Comparison of ENCODE assay signal across 24 cellular contexts in the genomic region with DNA sequence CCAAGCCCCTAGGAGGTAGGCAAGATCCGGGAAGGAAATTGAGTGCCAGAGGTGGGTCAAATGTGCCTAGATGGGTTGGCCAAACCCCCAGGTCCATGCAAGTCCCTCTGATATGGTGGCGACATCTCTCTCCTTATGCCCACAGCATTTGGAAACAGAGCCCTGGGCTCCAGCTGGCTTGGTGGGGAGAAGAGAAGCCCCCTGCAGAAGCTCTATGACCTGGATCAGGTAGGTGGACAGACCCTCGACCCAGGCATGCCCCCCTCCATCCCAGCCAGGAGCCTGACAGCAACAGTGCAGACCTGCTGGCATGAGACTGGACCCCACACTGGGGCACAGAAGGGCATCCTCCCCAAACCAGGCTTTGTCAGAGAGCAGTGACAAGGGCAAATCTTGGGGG. TPM values are rescaled to one million over a fixed set of nuclear protein-coding genes. Genes with fewer than 3 reads are reported as not detected.
DNase-seq lines count a peak whose midpoint lies in the region; ATAC-seq, FAIRE-seq and TF ChIP-seq lines count a peak whose summit lies in the region.
"Had no signal": no experiment of that assay in that cellular context is flagged by ENCODE, and none has a peak within 500 bp of the region (broad histone marks: within the 10 kb centered on the region; RNA-seq: fewer than 3 reads in every experiment).

No MANE protein-coding gene starts in this region.

- no peaks in the 10 kb centered on the region for H3K79me1 ChIP-seq in H1 (ENCODE audit: low read depth, low read length)

- H2AFZ ChIP-seq in H1 (ENCODE audit: low read length): no peak overlapping the region

- H3K4ac ChIP-seq in H1 (replicated peaks; ENCODE audit: insufficient read length, low read depth, low read length): no peak overlapping the region

- no peak for TF ChIP-seq RAD21 in H1 (IDR thresholded peaks at IDR 0.05 in 1 of 2, conservative IDR thresholded peaks at IDR 0.05 in 1 of 2; ENCODE audit: low read depth in 2 of 2, low read length in 2 of 2)

- no peak overlapping the region for H2AK5ac ChIP-seq in H1 (ENCODE audit: low read depth, low read length)

- H4K5ac ChIP-seq in H1 (ENCODE audit: insufficient read length, low read depth, low read length): no peak overlapping the region

- H3K18ac ChIP-seq in H1 (ENCODE audit: extremely low read depth, low read length): no peak overlapping the region

- no peak overlapping the region for H3K9ac ChIP-seq in H1 (replicated peaks in 1 of 4; ENCODE audit: extremely low read depth in 1 of 4, low read depth in 3 of 4, low read length in 3 of 4)

- H3K4me2 ChIP-seq in H1 (ENCODE audit: insufficient read depth in 1 of 2, low read depth in 2 of 2, low read length in 2 of 2): no peak overlapping the region

- no peak overlapping the region for H3K14ac ChIP-seq in H1 (ENCODE audit: insufficient read length)

- no peak overlapping the region for H3K4me3 ChIP-seq in right atrium auricular region
- H3K4me3 ChIP-seq in H1 (ENCODE audit: extremely low read depth in 1 of 4, insufficient read depth in 2 of 4, low read depth in 3 of 4, low read length in 4 of 4): no peak overlapping the region
- H3K4me3 ChIP-seq in lower lobe of right lung: no peak overlapping the region
- H3K4me3 ChIP-seq in spleen: no peak overlapping the region

- TF ChIP-seq POLR2A in H1 (IDR thresholded peaks at IDR 0.05; ENCODE audit: control extremely low read depth in 1 of 2, low read depth in 2 of 2, low read length in 2 of 2): no peak
- TF ChIP-seq POLR2A in spleen (IDR thresholded peaks at IDR 0.05): no peak

- H2BK5ac ChIP-seq in H1 (ENCODE audit: low read depth, low read length): no peak overlapping the region

- peaks cover 7% of the 10 kb centered on the region; the same call in 1 of the 2 replicates for H3K23me2 ChIP-seq in H1 (ENCODE audit: low read depth, low read length)

- H4K8ac ChIP-seq in H1 (ENCODE audit: extremely low read depth, insufficient read depth, low read length): peak overlapping the region; percentile 77; the same call in 1 of the 2 replicates

- no peak overlapping the region for H3K27ac ChIP-seq in right atrium auricular region
- no peak overlapping the region for H3K27ac ChIP-seq in H1 (ENCODE audit: low read depth, low read length)
- H3K27ac ChIP-seq in lower lobe of right lung: no peak overlapping the region
- no peak overlapping the region for H3K27ac ChIP-seq in spleen

- H3K9me3 ChIP-seq in right atrium auricular region: no peaks in the 10 kb centered on the region
- H3K9me3 ChIP-seq in H1 (ENCODE audit: insufficient read depth in 2 of 2, low read depth in 1 of 2, low read length in 1 of 2): no peaks in the 10 kb centered on the region
- no peaks in the 10 kb centered on the region for H3K9me3 ChIP-seq in lower lobe of right lung
- H3K9me3 ChIP-seq in spleen: no peaks in the 10 kb centered on the region

- H4K20me1 ChIP-seq in H1 (replicated peaks in 1 of 2; ENCODE audit: control insufficient read depth in 1 of 2, insufficient read depth in 2 of 2, low read length in 2 of 2): peaks cover 0 to 5% of the 10 kb centered on the region in 2 experiments

- H2BK15ac ChIP-seq in H1 (ENCODE audit: low read length): no peak overlapping the region

- TF ChIP-seq EP300 in H1 (IDR thresholded peaks at IDR 0.05; ENCODE audit: borderline replicate concordance in 1 of 2, low read depth in 2 of 2, low read length in 2 of 2): no peak

- H2BK120ac ChIP-seq in H1 (replicated peaks; ENCODE audit: low read depth, low read length): no peak overlapping the region

- no peak overlapping the region for H3K23ac ChIP-seq in H1 (ENCODE audit: insufficient read length)

- no peak for ATAC-seq in lower lobe of right lung
- ATAC-seq in GM18498 (IDR thresholded peaks at IDR 0.05; ENCODE audit: unreplicated experiment): no peak
- ATAC-seq in stimulated activated naive CD8-positive, alpha-beta T cell treated with anti-CD3 and anti-CD28 coated beads, Interleukin-15, Interleukin-2, amounts not matched to agents 100 U/mL and 50 U/mL, for 24 hours: no peak

- no peak for FAIRE-seq in H1 (lab: Jason Lieb, UNC)
- FAIRE-seq: A204.1, D721Med, GM19239, RCC 7860 had no signal

- DNase-seq in cardiac septum (ENCODE audit: low spot score) (peak; percentile 46), right atrium auricular region (ENCODE audit: low spot score) (no peak), H1 (ENCODE audit: low read depth in 1 of 2, low spot score in 2 of 2) (no peak), lower lobe of right lung (peak; percentile 20), spleen (peak; percentile 60)
- no peak for DNase-seq in activated naive CD4-positive, alpha-beta T cell (lab: John Stamatoyannopoulos, UW)
- DNase-seq in stimulated activated naive CD8-positive, alpha-beta T cell treated with anti-CD3 and anti-CD28 coated beads, Interleukin-15, Interleukin-2, amounts not matched to agents 100 U/mL and 50 U/mL, for 24 hours: no peak
- DNase-seq: DMS53, GDM1, Kasumi-1, NCI-H1417, NCI-H187 treated with DMSO at 0.1 percent for 48 hours, NCI-H2107, NCI-H446 treated with DMSO at 0.1 percent for 48 hours, NCI-H526 treated with DMSO at 0.1 percent for 48 hours, OCI-M1, SHP77 had no signal

- H3K27me3 ChIP-seq in right atrium auricular region: no peaks in the 10 kb centered on the region
- no peaks in the 10 kb centered on the region for H3K27me3 ChIP-seq in H1 (replicated peaks in 1 of 4; ENCODE audit: control insufficient read depth in 3 of 4, extremely low read depth in 1 of 4, insufficient read depth in 3 of 4, low read length in 3 of 4)
- peaks cover 4% of the 10 kb centered on the region for H3K27me3 ChIP-seq in lower lobe of right lung (ENCODE audit: low read depth)
- H3K27me3 ChIP-seq in spleen (replicated peaks in 1 of 7): peaks cover 0 to 21% (median 0%) of the 10 kb centered on the region in 7 donors

- H3K56ac ChIP-seq in H1 (replicated peaks; ENCODE audit: insufficient read length, low read depth, low read length): no peak overlapping the region

- H3K36me3 ChIP-seq in right atrium auricular region (no peaks in the 10 kb centered on the region), H1 (ENCODE audit: control insufficient read depth in 2 of 4, insufficient read depth in 4 of 4, low read length in 3 of 4) (no peaks in the 10 kb centered on the region), lower lobe of right lung (no peaks in the 10 kb centered on the region), spleen (no peaks in the 10 kb centered on the region)

- H2BK12ac ChIP-seq in H1 (ENCODE audit: low read depth, low read length): no peak overlapping the region

- 67% methylated on average over 3 of the region's 3 CpGs; no CpG with 5 or more reads in 1 of the 2 experiments for WGBS in H1 (ENCODE audit: extremely low coverage in 1 of 2, insufficient coverage in 1 of 2, insufficient read length in 1 of 2, insufficient replicate concordance in 2 of 2, low coverage in 1 of 2, low lambda C conversion rate in 2 of 2, missing lambda C conversion rate in 1 of 2), 2 experiments
- WGBS in spleen, 5 donors: 84 to 89% (median 85%) methylated on average over 2 to 3 of the region's 3 CpGs; no CpG with 5 or more reads in 1 of the 5 donors

- intact Hi-C loops in cardiac septum (cut with DNase I): no loop called here
- intact Hi-C loops in lower lobe of right lung (cut with DNase I): no loop called here
- intact Hi-C loops in spleen (cut with DNase I; ENCODE audit: low total_unique reads): no loop called here

- H3K4me1 ChIP-seq in right atrium auricular region (peaks cover 0 to 8% of the 10 kb centered on the region in 2 donors), H1 (replicated peaks in 1 of 4; ENCODE audit: control insufficient read depth in 3 of 4, insufficient read depth in 4 of 4, low read length in 3 of 4) (no peaks in the 10 kb centered on the region), lower lobe of right lung (peaks cover 8% of the 10 kb centered on the region), spleen (peaks cover 0 to 26% (median 9%) of the 10 kb centered on the region in 6 donors)

- no peak for TF ChIP-seq CTCF in right atrium auricular region (IDR thresholded peaks at IDR 0.05)
- no peak for TF ChIP-seq CTCF in H1 (IDR thresholded peaks at IDR 0.05; ENCODE audit: control extremely low read depth in 1 of 3, insufficient read depth in 1 of 3, low read depth in 1 of 3, low read length in 3 of 3)
- TF ChIP-seq CTCF in lower lobe of right lung (IDR thresholded peaks at IDR 0.05): no peak
- no peak for TF ChIP-seq CTCF in spleen (IDR thresholded peaks at IDR 0.05 in 8 of 11, conservative IDR thresholded peaks at IDR 0.05 in 3 of 11)

- CTCF ChIA-PET in H1 (lab: Charles Lee; ENCODE audit: partially characterized antibody): interaction anchor here (1.4 to 1.8 kb wide), 2 partner anchors 11 to 13 kb away, joined by 4 to 5 read pairs; no protein-coding TSS in a partner anchor

- no peak overlapping the region for H4K91ac ChIP-seq in H1 (replicated peaks; ENCODE audit: insufficient read length, low read length)

- no peaks in the 10 kb centered on the region for H3K79me2 ChIP-seq in H1 (ENCODE audit: control insufficient read depth in 1 of 2, insufficient read depth in 2 of 2, low read length in 2 of 2)

- no peak overlapping the region for H2BK20ac ChIP-seq in H1 (ENCODE audit: low read length)

- POLR2A ChIA-PET in H1 (lab: Charles Lee; ENCODE audit: partially characterized antibody): interaction anchor here (1.0 kb wide), 1 partner anchor 11 kb away, joined by 3 read pairs; no protein-coding TSS in a partner anchor

RNA-seq across cellular contexts. Expression of a gene that starts 12.2 kb away (rescaled TPM):
- 0.16 TPM for total RNA-seq in cardiac septum
- under 1 TPM in 1 of 2 donors, not detected in 1; 0.90 TPM for total RNA-seq in right atrium auricular region
- 5.4 and 5.9 TPM in 2 replicates for total RNA-seq in H1 (2021; fragmentation: NEBNext Ultra II Directional; extraction: Animal tissue kit (Norgen Biotek cat#: 25700))
- 11.7 and 15.6 TPM in 2 replicates for polyA plus RNA-seq in H1 (2011; rRNA removed)
- polyA plus RNA-seq in H1 (2011; cell fraction: cytosol; rRNA removed): 7.5 TPM
- 7.6 TPM for polyA plus RNA-seq in H1 (2011; cell fraction: nucleus; rRNA removed)
- polyA plus RNA-seq in H1 (2012, experiment 1 of 2): 2.1 to 6.2 TPM (median 5.1 TPM) in 4 replicates
- 5.3 TPM for polyA plus RNA-seq in H1 (2012, experiment 2 of 2)
- 9.0 TPM for polyA plus RNA-seq in H1 (2013, experiment 1 of 2)
- 9.3 TPM for polyA plus RNA-seq in H1 (2013, experiment 2 of 2)
- 0.22 and 0.57 TPM in 2 replicates for polyA minus RNA-seq in H1 (2011; rRNA and poly(A)+ RNA removed)
- 4.1 TPM for polyA minus RNA-seq in H1 (2011; cell fraction: cytosol; rRNA and poly(A)+ RNA removed)
- polyA minus RNA-seq in H1 (2011; cell fraction: nucleus; rRNA and poly(A)+ RNA removed): 2.8 TPM
- total RNA-seq in lower lobe of right lung: 1.5 TPM
- total RNA-seq in spleen: 10 to 100 TPM in 1 of 7 donors, 1 to 10 TPM in 6; 2.4 to 11.2 (median 5.6) TPM
- 1 to 10 TPM in 2 of 3 donors, under 1 TPM in 1; 0.26 to 1.8 (median 1.0) TPM for polyA plus RNA-seq in spleen
- total RNA-seq: MCF 10A had no signal

RNA-seq across cellular contexts. Expression of a gene that starts 18.6 kb away (rescaled TPM):
- total RNA-seq in cardiac septum: not detected
- not detected for total RNA-seq in right atrium auricular region
- not detected in 2 replicates for total RNA-seq in H1 (2021; fragmentation: NEBNext Ultra II Directional; extraction: Animal tissue kit (Norgen Biotek cat#: 25700))
- polyA plus RNA-seq in H1 (2011; rRNA removed): 0.03 and 0.09 TPM in 2 replicates
- 0.05 TPM for polyA plus RNA-seq in H1 (2011; cell fraction: cytosol; rRNA removed)
- polyA plus RNA-seq in H1 (2011; cell fraction: nucleus; rRNA removed): 0.10 TPM
- 0.05 TPM in 2 of 4 replicates, not detected in the others for polyA plus RNA-seq in H1 (2012, experiment 1 of 2)
- polyA plus RNA-seq in H1 (2012, experiment 2 of 2): not detected
- not detected for polyA plus RNA-seq in H1 (2013, experiment 1 of 2)
- polyA plus RNA-seq in H1 (2013, experiment 2 of 2): 0.04 TPM
- 0.05 TPM in 1 of 2 replicates, not detected in the other for polyA minus RNA-seq in H1 (2011; rRNA and poly(A)+ RNA removed)
- polyA minus RNA-seq in H1 (2011; cell fraction: cytosol; rRNA and poly(A)+ RNA removed): not detected
- polyA minus RNA-seq in H1 (2011; cell fraction: nucleus; rRNA and poly(A)+ RNA removed): not detected
- not detected for total RNA-seq in lower lobe of right lung
- under 1 TPM in 1 of 7 donors, not detected in 6; 0.16 TPM for total RNA-seq in spleen
- polyA plus RNA-seq in spleen: under 1 TPM; 0.02 to 0.03 (median 0.02) TPM
- total RNA-seq: H4, MCF 10A had no signal

RNA-seq across cellular contexts. Expression of a gene that starts 22.6 kb away (rescaled TPM):
- not detected for total RNA-seq in cardiac septum
- total RNA-seq in right atrium auricular region: not detected
- total RNA-seq in H1 (2021; fragmentation: NEBNext Ultra II Directional; extraction: Animal tissue kit (Norgen Biotek cat#: 25700)): not detected in 2 replicates
- polyA plus RNA-seq in H1 (2011; rRNA removed): not detected in 2 replicates
- not detected for polyA plus RNA-seq in H1 (2011; cell fraction: cytosol; rRNA removed)
- polyA plus RNA-seq in H1 (2011; cell fraction: nucleus; rRNA removed): not detected
- not detected in 4 replicates for polyA plus RNA-seq in H1 (2012, experiment 1 of 2)
- not detected for polyA plus RNA-seq in H1 (2012, experiment 2 of 2)
- polyA plus RNA-seq in H1 (2013, experiment 1 of 2): not detected
- polyA plus RNA-seq in H1 (2013, experiment 2 of 2): not detected
- polyA minus RNA-seq in H1 (2011; rRNA and poly(A)+ RNA removed): not detected in 2 replicates
- not detected for polyA minus RNA-seq in H1 (2011; cell fraction: cytosol; rRNA and poly(A)+ RNA removed)
- polyA minus RNA-seq in H1 (2011; cell fraction: nucleus; rRNA and poly(A)+ RNA removed): not detected
- not detected for total RNA-seq in lower lobe of right lung
- total RNA-seq in spleen: not detected
- polyA plus RNA-seq in spleen: not detected
- total RNA-seq: H4, MCF 10A had no signal

Comparison
In these comparisons a context has a peak if more than half of its experiments do, and no peak if none do; other contexts are left out.
1. DNase-seq: peak in cardiac septum (single experiment), lower lobe of right lung (single experiment) and spleen (single experiment); none in right atrium auricular region (single experiment), H1 (0 of 2), activated naive CD4-positive, alpha-beta T cell (0 of 4) and stimulated activated naive CD8-positive, alpha-beta T cell treated with anti-CD3 and anti-CD28 coated beads, Interleukin-15, Interleukin-2, amounts not matched to agents 100 U/mL and 50 U/mL, for 24 hours (single experiment).